Comparison of ENCODE assay signal across 8 cellular contexts in the genomic region with DNA sequence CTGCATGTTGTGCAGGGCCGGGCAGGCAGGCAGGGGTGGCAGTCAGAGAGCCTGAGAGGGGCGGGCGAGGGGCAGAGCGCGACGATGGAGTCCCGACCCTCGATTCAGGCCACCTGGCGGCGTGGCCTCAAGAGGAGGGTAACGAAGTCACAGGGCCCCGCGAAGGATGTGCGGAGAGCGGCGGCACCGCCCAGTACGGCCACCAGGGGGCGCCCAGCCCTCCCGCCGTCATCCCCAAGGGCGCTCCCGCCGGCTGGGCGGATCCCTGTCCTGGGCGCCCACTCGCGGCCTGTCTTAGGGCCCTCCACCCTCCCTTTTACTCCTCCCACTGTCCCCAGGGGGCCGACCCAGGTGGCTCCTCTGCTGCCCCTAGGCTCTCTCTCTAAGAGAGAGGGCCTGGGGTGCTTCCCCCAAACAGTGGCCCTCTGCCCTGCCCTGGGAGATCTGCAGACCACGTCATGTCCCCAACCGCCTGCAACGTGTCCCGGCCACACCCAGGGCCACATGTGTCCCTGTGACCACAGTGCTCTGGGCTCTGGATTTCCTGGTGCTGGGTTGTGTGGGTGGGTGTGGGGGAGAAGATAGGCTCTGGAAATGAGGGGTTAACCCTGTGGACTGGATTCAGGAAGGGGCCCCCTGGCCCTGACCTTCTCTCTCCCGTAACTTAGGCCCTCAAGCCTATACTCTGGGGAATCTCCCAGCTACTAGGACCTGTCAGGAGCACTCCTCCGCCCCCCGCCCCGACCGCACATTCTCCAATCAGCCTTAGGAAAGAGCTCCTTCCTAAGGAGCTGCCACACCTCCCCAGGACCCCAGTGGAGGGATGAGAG. TPM values are rescaled to one million over a fixed set of nuclear protein-coding genes. Genes with fewer than 3 reads are reported as not detected.
DNase-seq lines count a peak whose midpoint lies in the region; ATAC-seq and TF ChIP-seq lines count a peak whose summit lies in the region.

No MANE protein-coding gene starts in this region.

- H3K9me3 Mint-ChIP-seq in activated naive CD8-positive, alpha-beta T cell (ENCODE audit: low read depth): no peaks in the 10 kb centered on the region

- H3K27me3 Mint-ChIP-seq in activated naive CD8-positive, alpha-beta T cell: no peaks in the 10 kb centered on the region

- H3K27me3 ChIP-seq in cardiac muscle cell (peaks cover 11% of the 10 kb centered on the region), prostate gland (replicated peaks; ENCODE audit: insufficient read depth) (no peaks in the 10 kb centered on the region), upper lobe of right lung (no peaks in the 10 kb centered on the region)

- H3K27ac Mint-ChIP-seq in activated naive CD8-positive, alpha-beta T cell: peak overlapping the region; percentile 97

- TF ChIP-seq POLR2A in prostate gland (IDR thresholded peaks at IDR 0.05): no peak

- DNase-seq in Daoy (ENCODE audit: low read depth): peak; percentile 67
- DNase-seq in LHCN-M2 (ENCODE audit: low read depth): peak; percentile 59
- DNase-seq in SKM-1 treated with dmso at 0.1 percent for 144 hours (lab: John Stamatoyannopoulos, UW; ENCODE audit: unreplicated experiment): peak; percentile 79
- DNase-seq in cardiac muscle cell (ENCODE audit: low read depth in 1 of 2, low spot score in 1 of 2): peak; percentile 79 to 81
- peak; percentile 44 for DNase-seq in prostate gland (ENCODE audit: low spot score)
- peak; percentile 93 for DNase-seq in upper lobe of right lung

- no peak overlapping the region for H3K4me3 ChIP-seq in cardiac muscle cell
- H3K4me3 ChIP-seq in prostate gland: peak overlapping the region; percentile 18 to 21
- H3K4me3 ChIP-seq in upper lobe of right lung: peak overlapping the region; percentile 45

- H3K4me1 ChIP-seq in cardiac muscle cell (ENCODE audit: low read depth) (no peaks in the 10 kb centered on the region), prostate gland (replicated peaks) (peaks cover 6% of the 10 kb centered on the region), upper lobe of right lung (peaks cover 11% of the 10 kb centered on the region)

- peak overlapping the region; percentile 79 for H3K4me3 Mint-ChIP-seq in activated naive CD8-positive, alpha-beta T cell

- H3K27ac ChIP-seq in cardiac muscle cell (no peak overlapping the region), prostate gland (peak overlapping the region in 1 of 2 donors; percentile 9), upper lobe of right lung (peak overlapping the region; percentile 90)

- WGBS in prostate gland: 20% methylated on average over 25 of the region's 38 CpGs

- ATAC-seq in GM21723 (IDR thresholded peaks at IDR 0.05; ENCODE audit: unreplicated experiment) (peak; percentile 58), upper lobe of right lung (peak; percentile 96)

- H3K36me3 Mint-ChIP-seq in activated naive CD8-positive, alpha-beta T cell: no peaks in the 10 kb centered on the region

- TF ChIP-seq CTCF in cardiac muscle cell (IDR thresholded peaks at IDR 0.05; ENCODE audit: low read depth, low read length): peak; percentile 91
- peak; percentile 94 to 98 (median 97) for TF ChIP-seq CTCF in prostate gland (IDR thresholded peaks at IDR 0.05)
- peak; percentile 99 for TF ChIP-seq CTCF in upper lobe of right lung (IDR thresholded peaks at IDR 0.05)

- H3K4me1 Mint-ChIP-seq in activated naive CD8-positive, alpha-beta T cell (ENCODE audit: low read depth): peaks cover 34% of the 10 kb centered on the region

- intact Hi-C loops in prostate gland (cut with DNase I) (loop anchor here (5.0 kb wide), 1 partner anchor 234 kb away; no protein-coding TSS in a partner anchor), upper lobe of right lung (cut with DNase I) (loop anchor here (5.0 kb wide), 1 partner anchor 49 kb away; no protein-coding TSS in a partner anchor)

- H3K36me3 ChIP-seq in cardiac muscle cell: no peaks in the 10 kb centered on the region
- no peaks in the 10 kb centered on the region for H3K36me3 ChIP-seq in prostate gland
- no peaks in the 10 kb centered on the region for H3K36me3 ChIP-seq in upper lobe of right lung

- H3K9me3 ChIP-seq in cardiac muscle cell (ENCODE audit: low read depth): no peaks in the 10 kb centered on the region
- H3K9me3 ChIP-seq in prostate gland: no peaks in the 10 kb centered on the region
- no peaks in the 10 kb centered on the region for H3K9me3 ChIP-seq in upper lobe of right lung

RNA-seq across cellular contexts. Expression of a gene that starts 5.9 kb away (rescaled TPM):
- total RNA-seq in Daoy (2014; rRNA removed; shearing (Covaris generic)): not detected in 2 replicates
- total RNA-seq in LHCN-M2 (2014; rRNA removed) (not detected in 2 replicates), cardiac muscle cell (not detected in 2 replicates), prostate gland (1 to 10 TPM in 1 of 2 donors, under 1 TPM in 1; 0.41 to 2.4 TPM), upper lobe of right lung (16.4 TPM)
- not detected for polyA plus RNA-seq in LHCN-M2 (2012)
- 0.82 TPM in 1 of 2 replicates, not detected in the other for polyA plus RNA-seq in cardiac muscle cell

RNA-seq across cellular contexts. Expression of a gene that starts 13.1 kb away (rescaled TPM):
- not detected in 2 replicates for total RNA-seq in Daoy (2014; rRNA removed; shearing (Covaris generic))
- not detected in 2 replicates for total RNA-seq in LHCN-M2 (2014; rRNA removed)
- not detected for polyA plus RNA-seq in LHCN-M2 (2012)
- 0.07 TPM in 1 of 2 replicates, not detected in the other for total RNA-seq in cardiac muscle cell
- polyA plus RNA-seq in cardiac muscle cell: 0.51 TPM in 1 of 2 replicates, not detected in the other
- 10 to 100 TPM in 1 of 2 donors, not detected in 1; 49.9 TPM for total RNA-seq in prostate gland
- not detected for total RNA-seq in upper lobe of right lung

RNA-seq across cellular contexts. Expression of a gene that starts 22.3 kb away (rescaled TPM):
- not detected in 2 replicates for total RNA-seq in Daoy (2014; rRNA removed; shearing (Covaris generic))
- total RNA-seq in LHCN-M2 (2014; rRNA removed) (not detected in 2 replicates), cardiac muscle cell (not detected in 2 replicates), prostate gland (under 1 TPM in 1 of 2 donors, not detected in 1; 0.62 TPM), upper lobe of right lung (not detected)
- polyA plus RNA-seq in LHCN-M2 (2012): not detected
- polyA plus RNA-seq in cardiac muscle cell: not detected in 2 replicates

RNA-seq across cellular contexts. Expression of a gene that starts 25.0 kb away (rescaled TPM):
- total RNA-seq in Daoy (2014; rRNA removed; shearing (Covaris generic)): 7.0 and 13.5 TPM in 2 replicates
- 61.7 and 62.6 TPM in 2 replicates for total RNA-seq in LHCN-M2 (2014; rRNA removed)
- 68.6 TPM for polyA plus RNA-seq in LHCN-M2 (2012)
- total RNA-seq in cardiac muscle cell: 35.0 and 49.2 TPM in 2 replicates
- 36.5 and 59.4 TPM in 2 replicates for polyA plus RNA-seq in cardiac muscle cell
- 10 to 100 TPM; 32.6 to 89.1 TPM for total RNA-seq in prostate gland
- 102 TPM for total RNA-seq in upper lobe of right lung

RNA-seq across cellular contexts. Expression of a gene that starts 29.6 kb away (rescaled TPM):
- total RNA-seq in Daoy (2014; rRNA removed; shearing (Covaris generic)): 7.1 and 8.6 TPM in 2 replicates
- total RNA-seq in LHCN-M2 (2014; rRNA removed) (10.5 and 13.4 TPM in 2 replicates), cardiac muscle cell (20.1 and 21.8 TPM in 2 replicates), prostate gland (10 to 100 TPM in 1 of 2 donors, 1 to 10 TPM in 1; 7.1 to 16.5 TPM), upper lobe of right lung (9.9 TPM)
- 6.5 TPM for polyA plus RNA-seq in LHCN-M2 (2012)
- polyA plus RNA-seq in cardiac muscle cell: 15.3 and 20.3 TPM in 2 replicates
